In the genomic region with DNA sequence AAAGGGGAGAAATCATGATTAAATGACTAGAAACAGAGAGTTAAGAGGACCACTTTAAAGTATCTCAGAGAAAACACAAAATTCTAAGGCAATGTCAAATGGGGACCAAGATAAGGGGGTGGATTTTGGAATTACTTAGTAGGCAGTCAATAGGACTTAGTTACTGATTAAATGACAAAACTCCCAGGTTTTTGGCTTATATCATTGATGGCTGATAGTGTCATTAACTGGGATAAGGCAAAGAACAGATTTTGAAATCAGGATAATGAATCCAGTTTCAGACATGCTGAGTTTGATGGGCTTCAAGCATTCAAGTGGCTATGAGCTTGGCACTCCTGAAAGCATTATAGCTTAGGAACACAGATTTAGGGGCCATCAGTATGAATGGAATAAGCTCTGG, we compare ENCODE assay signal across 21 cellular contexts. TPM values are rescaled to one million over a fixed set of nuclear protein-coding genes. Genes with fewer than 3 reads are reported as not detected.
DNase-seq lines count a peak whose midpoint lies in the region; ATAC-seq lines count a peak whose summit lies in the region.
"Had no signal": no experiment of that assay in that cellular context is flagged by ENCODE, and none has a peak within 500 bp of the region (broad histone marks: within the 10 kb centered on the region; RNA-seq: fewer than 3 reads in every experiment).

No MANE protein-coding gene starts in this region.

- DNase-seq in activated T-cell treated with anti-CD3 and anti-CD28 coated beads, Interleukin-2, amount 50 U/mL, for 24 hours: no peak
- no peak for DNase-seq in activated T-cell treated with anti-CD3 and anti-CD28 coated beads, Interleukin-2, amount 50 U/mL, for 48 hours
- no peak for DNase-seq in CD8-positive, alpha-beta memory T cell
- no peak for DNase-seq in naive thymus-derived CD8-positive, alpha-beta T cell
- DNase-seq in HCEC 1CT: no peak
- DNase-seq in stimulated activated naive CD4-positive, alpha-beta T cell treated with Interleukin-2 at 50 U/mL for 16 hours (lab: John Stamatoyannopoulos, UW): no peak
- DNase-seq: Caco-2, DMS 273 treated with DMSO at 0.1 percent for 48 hours, DMS79 treated with DMSO at 0.1 percent for 48 hours, Karpas-422, MV-4-11, NCI-H1694, NCI-H2081, NCI-H2171 treated with DMSO at 0.1 percent for 48 hours, NCI-H524 treated with DMSO at 0.1 percent for 48 hours, NCI-H82 had no signal

- H3K9me3 Mint-ChIP-seq in activated T-cell treated with anti-CD3 and anti-CD28 coated beads, Interleukin-2, amount 50 U/mL, for 24 hours: no peaks in the 10 kb centered on the region
- H3K9me3 Mint-ChIP-seq in CD8-positive, alpha-beta memory T cell: no peaks in the 10 kb centered on the region
- no peaks in the 10 kb centered on the region for H3K9me3 Mint-ChIP-seq in activated naive CD8-positive, alpha-beta T cell (ENCODE audit: low read depth)
- H3K9me3 Mint-ChIP-seq in naive thymus-derived CD8-positive, alpha-beta T cell: no peaks in the 10 kb centered on the region

- H3K9me3 ChIP-seq in CD8-positive, alpha-beta memory T cell (ENCODE audit: low read length): no peaks in the 10 kb centered on the region
- H3K9me3 ChIP-seq: A549, Caco-2 had no signal

- peak overlapping the region; percentile 32 for H3K27ac Mint-ChIP-seq in activated T-cell treated with anti-CD3 and anti-CD28 coated beads, Interleukin-2, amount 50 U/mL, for 24 hours
- peak overlapping the region in 5 of 8 donors; percentile 25 to 69 (median 44) for H3K27ac Mint-ChIP-seq in CD8-positive, alpha-beta memory T cell
- H3K27ac Mint-ChIP-seq in activated naive CD8-positive, alpha-beta T cell: peak overlapping the region; percentile 36
- H3K27ac Mint-ChIP-seq in naive thymus-derived CD8-positive, alpha-beta T cell: peak overlapping the region in 9 of 10 donors; percentile 7 to 68 (median 20)

- no peak overlapping the region for H3K4me3 Mint-ChIP-seq in activated T-cell treated with anti-CD3 and anti-CD28 coated beads, Interleukin-2, amount 50 U/mL, for 24 hours
- H3K4me3 Mint-ChIP-seq in CD8-positive, alpha-beta memory T cell: no peak overlapping the region
- H3K4me3 Mint-ChIP-seq in activated naive CD8-positive, alpha-beta T cell: no peak overlapping the region
- no peak overlapping the region for H3K4me3 Mint-ChIP-seq in naive thymus-derived CD8-positive, alpha-beta T cell
- H3K4me3 Mint-ChIP-seq: B cell had no signal

- peaks cover 83% of the 10 kb centered on the region for H3K36me3 Mint-ChIP-seq in activated T-cell treated with anti-CD3 and anti-CD28 coated beads, Interleukin-2, amount 50 U/mL, for 24 hours (ENCODE audit: low read depth)
- peaks cover 0 to 75% (median 19%) of the 10 kb centered on the region in 3 donors for H3K36me3 Mint-ChIP-seq in CD8-positive, alpha-beta memory T cell
- H3K36me3 Mint-ChIP-seq in activated naive CD8-positive, alpha-beta T cell: peaks cover 6% of the 10 kb centered on the region
- H3K36me3 Mint-ChIP-seq in naive thymus-derived CD8-positive, alpha-beta T cell: peaks cover 6 to 85% (median 22%) of the 10 kb centered on the region in 3 donors

- H3K27ac ChIP-seq in CD8-positive, alpha-beta memory T cell (ENCODE audit: low read depth, low read length): no peak overlapping the region
- H3K27ac ChIP-seq: A549 had no signal

- H3K36me3 ChIP-seq in CD8-positive, alpha-beta memory T cell (ENCODE audit: insufficient read depth, low read length): peaks cover 27% of the 10 kb centered on the region

- no peaks in the 10 kb centered on the region for H3K27me3 Mint-ChIP-seq in activated T-cell treated with anti-CD3 and anti-CD28 coated beads, Interleukin-2, amount 50 U/mL, for 24 hours
- no peaks in the 10 kb centered on the region for H3K27me3 Mint-ChIP-seq in CD8-positive, alpha-beta memory T cell
- no peaks in the 10 kb centered on the region for H3K27me3 Mint-ChIP-seq in activated naive CD8-positive, alpha-beta T cell
- H3K27me3 Mint-ChIP-seq in naive thymus-derived CD8-positive, alpha-beta T cell: no peaks in the 10 kb centered on the region
- H3K27me3 Mint-ChIP-seq: B cell had no signal

- no peak overlapping the region for H3K4me3 ChIP-seq in CD8-positive, alpha-beta memory T cell (ENCODE audit: low read length)
- H3K4me3 ChIP-seq: A549 had no signal

- POLR2A ChIA-PET in CD8-positive, alpha-beta memory T cell (lab: Charles Lee): no interaction called here
- POLR2A ChIA-PET in naive thymus-derived CD8-positive, alpha-beta T cell (lab: Charles Lee): no interaction called here

- ATAC-seq in naive thymus-derived CD8-positive, alpha-beta T cell: no peak
- no peak for ATAC-seq in HG03439 (IDR thresholded peaks at IDR 0.05; ENCODE audit: unreplicated experiment)
- ATAC-seq: A549, Panc1 had no signal

- peaks cover 1% of the 10 kb centered on the region for H3K4me1 Mint-ChIP-seq in activated T-cell treated with anti-CD3 and anti-CD28 coated beads, Interleukin-2, amount 50 U/mL, for 24 hours (ENCODE audit: low read depth)
- H3K4me1 Mint-ChIP-seq in CD8-positive, alpha-beta memory T cell: peaks cover 8 to 17% (median 8%) of the 10 kb centered on the region in 3 donors
- peaks cover 4% of the 10 kb centered on the region for H3K4me1 Mint-ChIP-seq in activated naive CD8-positive, alpha-beta T cell (ENCODE audit: low read depth)
- peaks cover 0 to 8% (median 3%) of the 10 kb centered on the region in 4 donors for H3K4me1 Mint-ChIP-seq in naive thymus-derived CD8-positive, alpha-beta T cell
- H3K4me1 Mint-ChIP-seq: B cell had no signal

- CTCF ChIA-PET in CD8-positive, alpha-beta memory T cell (lab: Charles Lee): no interaction called here

- H3K4me1 ChIP-seq in CD8-positive, alpha-beta memory T cell (ENCODE audit: insufficient read depth, low read length): no peaks in the 10 kb centered on the region
- H3K4me1 ChIP-seq: Caco-2 had no signal

- H3K27me3 ChIP-seq in CD8-positive, alpha-beta memory T cell (ENCODE audit: insufficient read depth, low read length, poor library complexity, severe bottlenecking): no peaks in the 10 kb centered on the region

RNA-seq across cellular contexts. Expression of gene TOP2B, which starts 53.9 kb away (rescaled TPM):
- 10 to 100 TPM; 96.5 to 98.6 TPM for total RNA-seq in CD8-positive, alpha-beta memory T cell
- polyA plus RNA-seq in CD8-positive, alpha-beta memory T cell: 99.6 TPM
- 100 to 1,000 TPM; 187 to 199 TPM for total RNA-seq in naive thymus-derived CD8-positive, alpha-beta T cell
- 100 to 1,000 TPM in 1 of 3 donors, 10 to 100 TPM in 2; 65.7 to 122 (median 79.4) TPM for polyA plus RNA-seq in naive thymus-derived CD8-positive, alpha-beta T cell
